Comparison of ENCODE assay signal across 9 cellular contexts in genomic region chr3:172194702-172195392, GRCh38.
A peak's percentile ranks its signal among the peaks of the same experiment; 100 is the strongest.
DNase-seq lines count a peak whose midpoint lies in the region; ATAC-seq, FAIRE-seq and TF ChIP-seq lines count a peak whose summit lies in the region.
"Had no signal": no experiment of that assay in that cellular context is flagged by ENCODE, and none has a peak within 500 bp of the region (broad histone marks: within the 10 kb centered on the region; RNA-seq: fewer than 3 reads in every experiment).

No MANE protein-coding gene starts in this region.

- H3K36me3 ChIP-seq in K562 (ENCODE audit: control insufficient read depth, insufficient read depth, low read length) (no peaks in the 10 kb centered on the region), mesodermal cell (ENCODE audit: control insufficient read depth, insufficient read depth, low read length) (peaks cover 14% of the 10 kb centered on the region)

- H3K4me1 ChIP-seq in K562 (replicated peaks in 1 of 2; ENCODE audit: control insufficient read depth in 2 of 2, insufficient read depth in 2 of 2, low read length in 2 of 2) (peaks cover 0 to under 1% of the 10 kb centered on the region in 2 experiments; a peak in 2 of 5 replicates), mesodermal cell (ENCODE audit: control insufficient read depth, insufficient read depth, low read length, poor library complexity, severe bottlenecking) (peaks cover 4% of the 10 kb centered on the region)

- peaks cover 39% of the 10 kb centered on the region for H3K79me2 ChIP-seq in K562 (ENCODE audit: control insufficient read depth, insufficient read depth, low read length)

- peak; percentile 74 for ATAC-seq in K562
- ATAC-seq in HG02938 (IDR thresholded peaks at IDR 0.05; ENCODE audit: unreplicated experiment) = no peak
- ATAC-seq in left colon = no peak

- TF ChIP-seq CTCF in K562 (IDR thresholded peaks at IDR 0.05 in 2 of 3, conservative IDR thresholded peaks at IDR 0.05 in 1 of 3; ENCODE audit: insufficient read depth in 2 of 3, low read depth in 1 of 3, low read length in 3 of 3) = no peak

- POLR2A ChIA-PET in K562 (lab: Yijun Ruan, JAX) = interaction anchor here (1.1 to 1.5 kb wide), 2 partner anchors 10 to 27 kb away, joined by 3 to 5 read pairs; no protein-coding TSS in a partner anchor

- no peaks in the 10 kb centered on the region for H3K9me1 ChIP-seq in K562 (ENCODE audit: control insufficient read depth, insufficient read depth, low read length)

- no peaks in the 10 kb centered on the region for H3K9me3 ChIP-seq in K562 (replicated peaks; ENCODE audit: control insufficient read depth, insufficient read depth, low read depth, low read length)
- no peaks in the 10 kb centered on the region for H3K9me3 ChIP-seq in mesodermal cell (ENCODE audit: control insufficient read depth, low read length)

- TF ChIP-seq RAD21 in K562 (CRISPR knock-in tag; conservative IDR thresholded peaks at IDR 0.05 in 1 of 2, IDR thresholded peaks at IDR 0.05 in 1 of 2) = no peak

- H3K4me3 ChIP-seq in K562 = no peak overlapping the region
- no peak overlapping the region for H3K4me3 ChIP-seq in mesodermal cell (ENCODE audit: extremely low read depth, insufficient read depth, low read length, poor library complexity, severe bottlenecking)
- H3K4me3 ChIP-seq: lung had no signal

- 43% methylated on average over 4 of the region's 4 CpGs for WGBS in K562 (ENCODE audit: insufficient coverage, low coverage, missing lambda C conversion rate)
- 37% methylated on average over 3 of the region's 4 CpGs; no CpG with 5 or more reads in 1 of the 2 experiments for WGBS in mesodermal cell (ENCODE audit: insufficient coverage in 2 of 2), 2 experiments

- DNase-seq in DMS79 treated with DMSO at 0.1 percent for 48 hours (lab: John Stamatoyannopoulos, UW) = peak; percentile 38
- DNase-seq in NCI-H1417 treated with DMSO at 0.1 percent for 48 hours (lab: John Stamatoyannopoulos, UW) = peak; percentile 60
- DNase-seq in K562 (ENCODE audit: extremely low read depth in 1 of 4, low spot score in 3 of 4) = peak in 2 of 4 experiments; percentile 29 to 39
- DNase-seq in T-helper 2 cell = no peak
- no peak for DNase-seq in activated effector memory CD4-positive, alpha-beta T cell treated with Interleukin-2 at 50 U/mL for 16 hours
- no peak for DNase-seq in left colon

- CTCF ChIA-PET in K562 (lab: Yijun Ruan, JAX; ENCODE audit: low intra/inter-chr PET ratio) = no interaction called here

- in situ Hi-C loops in K562 (cut with MboI) = no loop called here

- H3K27ac ChIP-seq in K562 (ENCODE audit: extremely low read depth, low read depth, low read length) = no peak overlapping the region
- H3K27ac ChIP-seq in mesodermal cell (ENCODE audit: low read depth, low read length, severe bottlenecking) = peak overlapping the region; percentile 80

- H3K4me2 ChIP-seq in K562 (ENCODE audit: insufficient read depth, low read length) = no peak overlapping the region

- H3K27me3 ChIP-seq in K562 (ENCODE audit: control insufficient read depth in 2 of 2, insufficient read depth in 2 of 2, low read length in 2 of 2) = no peaks in the 10 kb centered on the region

- H2AFZ ChIP-seq in K562 (ENCODE audit: low read depth, low read length) = no peak overlapping the region

- H3K9ac ChIP-seq in K562 (ENCODE audit: insufficient read depth in 1 of 2, low read depth in 2 of 2, low read length in 2 of 2) = no peak overlapping the region

- no peak for TF ChIP-seq EP300 in K562 (IDR thresholded peaks at IDR 0.05; ENCODE audit: low read length)

- TF ChIP-seq POLR2A in K562 (conservative IDR thresholded peaks at IDR 0.05) = no peak

- no peaks in the 10 kb centered on the region for H4K20me1 ChIP-seq in K562 (replicated peaks; ENCODE audit: control insufficient read depth, insufficient read depth, low read length)

- FAIRE-seq in K562 (lab: Jason Lieb, UNC) = peak; percentile 35

- no TSS peak for BruUV-seq in K562 (replicated peaks; lab: Mats Ljungman, UMichigan)

- intact Hi-C loops in K562 (cut with micrococcal nuclease) (no loop called here), left colon (cut with DNase I, micrococcal nuclease) (no loop called here)

TF ChIP-seq in K562, 482 proteins besides CTCF, POLR2A, EP300 and RAD21 (continues in another document):
- TF ChIP-seq ZNF184 (CRISPR knock-in tag; IDR thresholded peaks at IDR 0.05) (no peak), MYNN (IDR thresholded peaks at IDR 0.05) (peak; percentile 96), MYNN (CRISPR knock-in tag; IDR thresholded peaks at IDR 0.05) (no peak), RFX1 (IDR thresholded peaks at IDR 0.05) (peak; percentile 90), ZNF395 (CRISPR knock-in tag; IDR thresholded peaks at IDR 0.05) (no peak), STAG1 (CRISPR knock-in tag; IDR thresholded peaks at IDR 0.05; ENCODE audit: borderline replicate concordance) (no peak), ZBTB33 (CRISPR knock-in tag; IDR thresholded peaks at IDR 0.05) (peak; percentile 35; the same call in 1 of the 2 replicates), ZBTB17 (CRISPR knock-in tag; IDR thresholded peaks at IDR 0.05) (no peak), STAT6 (CRISPR knock-in tag; IDR thresholded peaks at IDR 0.05) (no peak), GABPA (tag; conservative IDR thresholded peaks at IDR 0.05; ENCODE audit: low read depth) (no peak), BMI1 (IDR thresholded peaks at IDR 0.05; ENCODE audit: low read length) (peak; percentile 54; the same call in 1 of the 2 replicates), ZNF668 (CRISPR knock-in tag; IDR thresholded peaks at IDR 0.05) (no peak), MXI1 (IDR thresholded peaks at IDR 0.05; ENCODE audit: low read depth, low read length) (peak; percentile 98), CSDE1 (IDR thresholded peaks at IDR 0.05) (peak in 1 of 2 experiments; percentile 42; a peak in 1 of 4 replicates), FOXJ2 (tag; IDR thresholded peaks at IDR 0.05) (peak; percentile 97)

Comparison
In these comparisons a context has a peak if more than half of its experiments do, and no peak if none do; other contexts are left out.
1. DNase-seq: peak in DMS79 treated with DMSO at 0.1 percent for 48 hours (single experiment) and NCI-H1417 treated with DMSO at 0.1 percent for 48 hours (single experiment); none in T-helper 2 cell (0 of 5), activated effector memory CD4-positive, alpha-beta T cell treated with Interleukin-2 at 50 U/mL for 16 hours (single experiment) and left colon (0 of 2).